21 cellular contexts compared by ENCODE assay signal in the genomic region with DNA sequence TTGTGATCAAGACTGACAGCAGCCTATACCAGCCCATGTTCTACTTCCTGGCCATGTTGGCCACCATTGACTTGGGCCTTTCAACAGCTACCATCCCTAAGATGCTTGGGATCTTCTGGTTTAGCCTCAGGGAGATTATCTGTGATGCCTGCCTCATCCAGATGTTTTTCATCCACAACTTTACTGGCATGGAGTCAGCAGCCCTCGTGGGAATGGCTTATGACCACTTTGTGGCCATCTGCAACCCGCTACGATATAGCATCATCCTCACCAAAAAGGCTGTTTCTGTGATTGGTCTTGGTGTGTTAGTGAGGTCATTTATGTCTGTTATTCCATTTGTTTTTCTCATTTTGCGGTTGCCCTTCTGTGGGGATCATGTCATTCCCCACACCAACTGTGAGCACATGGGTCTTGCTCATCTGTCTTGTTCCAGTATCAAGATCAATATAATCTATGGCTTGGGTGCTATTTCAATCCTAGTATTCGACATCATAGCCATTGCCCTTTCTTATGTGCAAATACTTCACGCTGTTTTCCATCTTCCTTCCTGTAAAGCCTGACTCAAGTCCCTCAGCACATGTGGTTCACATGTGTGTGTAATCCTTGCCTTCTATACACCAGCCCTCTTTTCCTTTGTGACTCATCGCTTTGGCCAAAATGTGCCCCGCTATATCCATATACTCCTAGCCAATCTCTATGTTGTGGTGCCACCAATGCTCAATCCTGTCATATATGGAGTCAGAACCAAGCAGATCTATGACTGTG. TPM values are rescaled to one million over a fixed set of nuclear protein-coding genes. Genes with fewer than 3 reads are reported as not detected.
DNase-seq lines count a peak whose midpoint lies in the region; ATAC-seq and TF ChIP-seq lines count a peak whose summit lies in the region.
"Had no signal": no experiment of that assay in that cellular context is flagged by ENCODE, and none has a peak within 500 bp of the region (broad histone marks: within the 10 kb centered on the region; RNA-seq: fewer than 3 reads in every experiment).

No MANE protein-coding gene starts in this region.

- H2AFZ ChIP-seq in GM23248 = no peak overlapping the region
- H2AFZ ChIP-seq: GM23338 had no signal

- 3% methylated on average over 8 of the region's 8 CpGs for WGBS in GM23248 (ENCODE audit: low coverage in 1 of 2, low lambda C conversion rate in 2 of 2, missing lambda C conversion rate in 2 of 2), 2 experiments

- DNase-seq in Daoy (ENCODE audit: low read depth) = peak; percentile 13
- DNase-seq in GM23248 = peak; percentile 24
- DNase-seq in HT1080 (ENCODE audit: low read depth) = peak; percentile 64
- DNase-seq in fibroblast of mammary gland (ENCODE audit: low read depth) = peak; percentile 44
- no peak for DNase-seq in stimulated activated CD4-positive, alpha-beta T cell treated with anti-CD3 and anti-CD28 coated beads, Interleukin-1b, Interleukin-23, amount 100 ng/mL, for 48 hours
- DNase-seq in GOT3 (lab: John Stamatoyannopoulos, UW) = no peak
- no peak for DNase-seq in activated naive CD4-positive, alpha-beta T cell treated with Interleukin-2 at 50 U/mL for 16 hours
- DNase-seq: AML-193; Caco-2; CD8-positive, alpha-beta memory T cell; DND-41; Karpas-422 had no signal

- no peak for ATAC-seq in GM18498 (IDR thresholded peaks at IDR 0.05; ENCODE audit: unreplicated experiment)
- ATAC-seq: A549, GM12878, GM23338 had no signal

- H3K9ac ChIP-seq in GM23248 = no peak overlapping the region
- H3K9ac ChIP-seq: BLaER1 had no signal

- no peaks in the 10 kb centered on the region for H3K79me2 ChIP-seq in GM23248 (ENCODE audit: insufficient read depth)

- no peaks in the 10 kb centered on the region for H3K27me3 ChIP-seq in GM23248 (replicated peaks; ENCODE audit: insufficient read depth)
- H3K27me3 ChIP-seq: BLaER1 had no signal

- H3K4me3 ChIP-seq in GM23248 = no peak overlapping the region
- no peak overlapping the region for H3K4me3 ChIP-seq in fibroblast of mammary gland (ENCODE audit: control insufficient read depth, low read depth, low read length)
- H3K4me3 ChIP-seq: A549, BLaER1, GM12878, GM23338, HAP-1 had no signal

- H3F3A ChIP-seq in GM23248 (ENCODE audit: insufficient read depth) = no peaks in the 10 kb centered on the region

- in situ Hi-C loops in GM23248 (cut with MboI) = no loop called here

- H3K9me3 ChIP-seq in GM23248 (ENCODE audit: low read depth) = no peaks in the 10 kb centered on the region
- H3K9me3 ChIP-seq: A549, BLaER1, Caco-2, HAP-1 had no signal

- no peak overlapping the region for H3K27ac ChIP-seq in GM23248
- H3K27ac ChIP-seq: A549, BLaER1, HL-60 had no signal

- H3K9me2 ChIP-seq in GM23248 (ENCODE audit: insufficient read depth) = no peaks in the 10 kb centered on the region

- no peaks in the 10 kb centered on the region for H4K20me1 ChIP-seq in GM23248 (ENCODE audit: insufficient read depth)
- H4K20me1 ChIP-seq: BLaER1 had no signal

- H3K4me2 ChIP-seq in GM23248 (ENCODE audit: unreplicated experiment) = no peak overlapping the region
- H3K4me2 ChIP-seq: A549, BLaER1, GM23338 had no signal

- H3K36me3 ChIP-seq in GM23248 (ENCODE audit: low read depth) = no peaks in the 10 kb centered on the region
- H3K36me3 ChIP-seq: BLaER1, HAP-1 had no signal

- TF ChIP-seq CTCF in fibroblast of mammary gland (conservative IDR thresholded peaks at IDR 0.05; ENCODE audit: control insufficient read depth, insufficient read depth, low read depth, low read length) = no peak

- H3K4me1 ChIP-seq in GM23248 (ENCODE audit: insufficient read depth) = no peaks in the 10 kb centered on the region
- H3K4me1 ChIP-seq: A549, BLaER1, Caco-2, HAP-1 had no signal

RNA-seq across cellular contexts. Expression of a gene that starts 23.6 kb away (rescaled TPM):
- total RNA-seq in Daoy (2014; rRNA removed; shearing (Covaris generic)) = not detected in 2 replicates
- total RNA-seq in GM23248 (2014; rRNA removed; shearing (Covaris generic)) = not detected in 2 replicates
- polyA plus RNA-seq in GM23248 (2016; fragmentation: Nextera tagmentation; extraction: Ambion mirVana) = not detected in 2 replicates
- not detected in 2 replicates for total RNA-seq in HT1080 (2014; rRNA removed; shearing (Covaris generic))
- not detected in 2 replicates for polyA plus RNA-seq in HT1080 (2015; cell fraction: cytosol; rRNA removed)
- polyA plus RNA-seq in HT1080 (2015; cell fraction: nucleus; rRNA removed) = not detected in 2 replicates
- total RNA-seq: Caco-2; CD8-positive, alpha-beta memory T cell; G401; GM12878; GM23338 had no signal
- polyA plus RNA-seq: A549; AG04450; CD8-positive, alpha-beta memory T cell; GM12878; GM23338 had no signal

RNA-seq across cellular contexts. Expression of a gene that starts 33.6 kb away (rescaled TPM):
- total RNA-seq in Daoy (2014; rRNA removed; shearing (Covaris generic)) = not detected in 2 replicates
- not detected in 2 replicates for total RNA-seq in GM23248 (2014; rRNA removed; shearing (Covaris generic))
- polyA plus RNA-seq in GM23248 (2016; fragmentation: Nextera tagmentation; extraction: Ambion mirVana) = not detected in 2 replicates
- total RNA-seq in HT1080 (2014; rRNA removed; shearing (Covaris generic)) = not detected in 2 replicates
- not detected in 2 replicates for polyA plus RNA-seq in HT1080 (2015; cell fraction: cytosol; rRNA removed)
- not detected in 2 replicates for polyA plus RNA-seq in HT1080 (2015; cell fraction: nucleus; rRNA removed)
- total RNA-seq: Caco-2; CD8-positive, alpha-beta memory T cell; G401; GM12878; GM23338 had no signal
- polyA plus RNA-seq: A549; AG04450; CD8-positive, alpha-beta memory T cell; GM12878; GM23338 had no signal

RNA-seq across cellular contexts. Expression of a gene that starts 45.2 kb away (rescaled TPM):
- total RNA-seq in Daoy (2014; rRNA removed; shearing (Covaris generic)) = not detected in 2 replicates
- total RNA-seq in GM23248 (2014; rRNA removed; shearing (Covaris generic)) = not detected in 2 replicates
- not detected in 2 replicates for polyA plus RNA-seq in GM23248 (2016; fragmentation: Nextera tagmentation; extraction: Ambion mirVana)
- not detected in 2 replicates for total RNA-seq in HT1080 (2014; rRNA removed; shearing (Covaris generic))
- polyA plus RNA-seq in HT1080 (2015; cell fraction: cytosol; rRNA removed) = not detected in 2 replicates
- polyA plus RNA-seq in HT1080 (2015; cell fraction: nucleus; rRNA removed) = not detected in 2 replicates
- total RNA-seq: Caco-2; CD8-positive, alpha-beta memory T cell; G401; GM12878 had no signal
- polyA plus RNA-seq: A549; AG04450; CD8-positive, alpha-beta memory T cell; GM12878 had no signal

RNA-seq across cellular contexts. Expression of a gene that starts 46.7 kb away (rescaled TPM):
- total RNA-seq in Daoy (2014; rRNA removed; shearing (Covaris generic)) = not detected in 2 replicates
- total RNA-seq in GM23248 (2014; rRNA removed; shearing (Covaris generic)) = not detected in 2 replicates
- polyA plus RNA-seq in GM23248 (2016; fragmentation: Nextera tagmentation; extraction: Ambion mirVana) = not detected in 2 replicates
- total RNA-seq in HT1080 (2014; rRNA removed; shearing (Covaris generic)) = not detected in 2 replicates
- polyA plus RNA-seq in HT1080 (2015; cell fraction: cytosol; rRNA removed) = not detected in 2 replicates
- polyA plus RNA-seq in HT1080 (2015; cell fraction: nucleus; rRNA removed) = not detected in 2 replicates
- total RNA-seq: Caco-2; CD8-positive, alpha-beta memory T cell; G401; GM12878; GM23338 had no signal
- polyA plus RNA-seq: A549; AG04450; CD8-positive, alpha-beta memory T cell; GM12878; GM23338 had no signal

Comparison
In these comparisons a context has a peak if more than half of its experiments do, and no peak if none do; other contexts are left out.
1. DNase-seq: peak in Daoy (single experiment), GM23248 (single experiment), HT1080 (single experiment) and fibroblast of mammary gland (single experiment); none in stimulated activated CD4-positive, alpha-beta T cell treated with anti-CD3 and anti-CD28 coated beads, Interleukin-1b, Interleukin-23, amount 100 ng/mL, for 48 hours (single experiment), GOT3 (single experiment) and activated naive CD4-positive, alpha-beta T cell treated with Interleukin-2 at 50 U/mL for 16 hours (single experiment).